In the genomic region with DNA sequence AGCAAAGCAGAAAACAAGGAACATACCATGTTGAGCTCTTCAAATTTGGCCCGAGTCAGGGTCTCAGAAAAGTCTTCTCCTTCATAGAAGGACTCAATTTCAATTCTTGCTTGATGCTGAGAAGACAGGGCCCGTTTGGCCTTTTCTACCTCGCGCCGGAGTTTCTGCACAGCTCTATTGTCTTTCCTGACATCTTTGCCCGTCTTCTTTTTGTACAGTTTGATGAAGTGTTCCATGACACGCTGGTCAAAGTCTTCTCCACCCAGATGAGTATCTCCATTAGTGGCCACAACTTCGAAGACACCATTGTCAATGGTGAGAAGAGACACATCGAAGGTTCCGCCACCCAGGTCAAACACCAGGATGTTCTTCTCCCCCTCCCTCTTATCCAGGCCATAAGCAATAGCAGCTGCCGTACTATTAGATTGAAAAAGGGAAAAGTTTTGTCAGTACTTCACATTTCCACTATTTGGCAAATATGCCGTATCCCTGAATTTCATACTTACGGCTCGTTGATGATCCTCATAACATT, we compare ENCODE assay signal across 11 cellular contexts. TPM values are rescaled to one million over a fixed set of nuclear protein-coding genes. Genes with fewer than 3 reads are reported as not detected.
A peak's percentile ranks its signal among the peaks of the same experiment; 100 is the strongest.
DNase-seq lines count a peak whose midpoint lies in the region; ATAC-seq and TF ChIP-seq lines count a peak whose summit lies in the region.
"Had no signal": no experiment of that assay in that cellular context is flagged by ENCODE, and none has a peak within 500 bp of the region (broad histone marks: within the 10 kb centered on the region; RNA-seq: fewer than 3 reads in every experiment).

No MANE protein-coding gene starts in this region.

- TF ChIP-seq CTCF in stomach (IDR thresholded peaks at IDR 0.05), result no peak

- no peak overlapping the region for H3K9ac ChIP-seq in iPS-20b (ENCODE audit: low read depth, low read length)

- H3K36me3 ChIP-seq in iPS-20b (ENCODE audit: insufficient read depth, low read depth, low read length) (peaks cover 59% of the 10 kb centered on the region), stomach (peaks cover 41 to 61% (median 56%) of the 10 kb centered on the region in 4 donors)

- H3K4me3 Mint-ChIP-seq in activated CD4-positive, alpha-beta T cell treated with anti-CD3 and anti-CD28 coated beads, Interleukin-2, amount 10 ng/mL, durations not matched to agents 7 days and 5 days, result peak overlapping the region; percentile 96
- H3K4me3 Mint-ChIP-seq in activated T-helper 2 cell treated with anti-CD3 and anti-CD28 coated beads, Interferon-gamma antibody, Interleukin-2, Interleukin-4, amounts not matched to agents 10 μg/mL and 5 μg/mL and 100 μg/mL, durations not matched to agents 14 hours and 24 hours and 36 hours (ENCODE audit: low read depth), result peak overlapping the region; percentile 100

- no peaks in the 10 kb centered on the region for H3K9me3 ChIP-seq in iPS-20b (ENCODE audit: insufficient read depth, low read depth, low read length)
- H3K9me3 ChIP-seq in stomach, result no peaks in the 10 kb centered on the region

- H3K4me1 ChIP-seq in iPS-20b (ENCODE audit: insufficient read depth, low read length) (peaks cover 3% of the 10 kb centered on the region; the same call in 1 of the 2 replicates), stomach (peaks cover 47 to 78% (median 63%) of the 10 kb centered on the region in 4 donors)

- TF ChIP-seq POLR2A in stomach (IDR thresholded peaks at IDR 0.05), result no peak

- ATAC-seq in HG03196 (IDR thresholded peaks at IDR 0.05; ENCODE audit: unreplicated experiment), result no peak

- peaks cover 75% of the 10 kb centered on the region for H3K36me3 Mint-ChIP-seq in activated CD4-positive, alpha-beta T cell treated with anti-CD3 and anti-CD28 coated beads, Interleukin-2, amount 10 ng/mL, durations not matched to agents 7 days and 5 days (ENCODE audit: low read depth)
- peaks cover 68% of the 10 kb centered on the region for H3K36me3 Mint-ChIP-seq in activated T-helper 2 cell treated with anti-CD3 and anti-CD28 coated beads, Interferon-gamma antibody, Interleukin-2, Interleukin-4, amounts not matched to agents 10 μg/mL and 5 μg/mL and 100 μg/mL, durations not matched to agents 14 hours and 24 hours and 36 hours (ENCODE audit: low read depth)

- intact Hi-C loops in activated T-helper 2 cell treated with anti-CD3 and anti-CD28 coated beads, Interferon-gamma antibody, Interleukin-2, Interleukin-4, amounts not matched to agents 10 μg/mL and 5 μg/mL and 100 μg/mL, durations not matched to agents 14 hours and 24 hours and 36 hours (cut with micrococcal nuclease), result loop anchor here (10.0 kb wide), 1 partner anchor 126 kb away; no protein-coding TSS in a partner anchor
- intact Hi-C loops in stomach (cut with DNase I; ENCODE audit: low total_unique reads), result no loop called here

- H3K27ac ChIP-seq in iPS-20b (ENCODE audit: low read length) (no peak overlapping the region), stomach (peak overlapping the region in 2 of 5 donors; percentile 96 to 97)
- H3K27ac ChIP-seq: C4-2B had no signal

- no peak for DNase-seq in activated CD4-positive, alpha-beta T cell treated with anti-CD3 and anti-CD28 coated beads, Interleukin-2, amount 10 ng/mL, durations not matched to agents 7 days and 5 days
- DNase-seq in activated CD4-positive, alpha-beta T cell treated with anti-CD3 and anti-CD28 coated beads, Interleukin-2, amount 50 U/mL, for 1 hour, result no peak
- DNase-seq in activated T-helper 2 cell treated with anti-CD3 and anti-CD28 coated beads, Interferon-gamma antibody, Interleukin-2, Interleukin-4, amounts not matched to agents 10 μg/mL and 5 μg/mL and 100 μg/mL, durations not matched to agents 14 hours and 24 hours and 36 hours (ENCODE audit: low spot score), result no peak
- DNase-seq in stomach, result no peak
- DNase-seq in COLO668 (lab: John Stamatoyannopoulos, UW; ENCODE audit: unreplicated experiment), result no peak
- DNase-seq in HuH-7.5 (ENCODE audit: low spot score), result no peak
- DNase-seq: kidney glomerular epithelial cell, NCI-H1436 had no signal

- WGBS in stomach, 5 donors, result 32 to 68% (median 51%) methylated on average over 14 of the region's 14 CpGs

- CTCF ChIA-PET in activated CD4-positive, alpha-beta T cell treated with anti-CD3 and anti-CD28 coated beads, Interleukin-2, amount 10 ng/mL, durations not matched to agents 7 days and 5 days (lab: Charles Lee), result interaction anchor here (1.4 kb wide), 1 partner anchor 169 kb away, joined by 3 read pairs; no protein-coding TSS in a partner anchor

- peak overlapping the region; percentile 67 for H3K27ac Mint-ChIP-seq in activated CD4-positive, alpha-beta T cell treated with anti-CD3 and anti-CD28 coated beads, Interleukin-2, amount 10 ng/mL, durations not matched to agents 7 days and 5 days
- peak overlapping the region; percentile 28 for H3K27ac Mint-ChIP-seq in activated T-helper 2 cell treated with anti-CD3 and anti-CD28 coated beads, Interferon-gamma antibody, Interleukin-2, Interleukin-4, amounts not matched to agents 10 μg/mL and 5 μg/mL and 100 μg/mL, durations not matched to agents 14 hours and 24 hours and 36 hours

- H3K27me3 ChIP-seq in iPS-20b (ENCODE audit: insufficient read depth, low read length) (no peaks in the 10 kb centered on the region), stomach (no peaks in the 10 kb centered on the region)

- no peaks in the 10 kb centered on the region for H3K27me3 Mint-ChIP-seq in activated CD4-positive, alpha-beta T cell treated with anti-CD3 and anti-CD28 coated beads, Interleukin-2, amount 10 ng/mL, durations not matched to agents 7 days and 5 days
- H3K27me3 Mint-ChIP-seq in activated T-helper 2 cell treated with anti-CD3 and anti-CD28 coated beads, Interferon-gamma antibody, Interleukin-2, Interleukin-4, amounts not matched to agents 10 μg/mL and 5 μg/mL and 100 μg/mL, durations not matched to agents 14 hours and 24 hours and 36 hours (ENCODE audit: low read depth), result no peaks in the 10 kb centered on the region

- POLR2A ChIA-PET in activated CD4-positive, alpha-beta T cell treated with anti-CD3 and anti-CD28 coated beads, Interleukin-2, amount 10 ng/mL, durations not matched to agents 7 days and 5 days (lab: Charles Lee), result no interaction called here

- H3K9me3 Mint-ChIP-seq in activated CD4-positive, alpha-beta T cell treated with anti-CD3 and anti-CD28 coated beads, Interleukin-2, amount 10 ng/mL, durations not matched to agents 7 days and 5 days, result no peaks in the 10 kb centered on the region
- H3K9me3 Mint-ChIP-seq in activated T-helper 2 cell treated with anti-CD3 and anti-CD28 coated beads, Interferon-gamma antibody, Interleukin-2, Interleukin-4, amounts not matched to agents 10 μg/mL and 5 μg/mL and 100 μg/mL, durations not matched to agents 14 hours and 24 hours and 36 hours, result no peaks in the 10 kb centered on the region

- H3K4me3 ChIP-seq in iPS-20b (ENCODE audit: low read length) (peak overlapping the region; percentile 100), stomach (peak overlapping the region; percentile 73 to 93 (median 80))

- TF ChIP-seq EP300 in stomach (IDR thresholded peaks at IDR 0.05), result no peak

- H3K4me1 Mint-ChIP-seq in activated CD4-positive, alpha-beta T cell treated with anti-CD3 and anti-CD28 coated beads, Interleukin-2, amount 10 ng/mL, durations not matched to agents 7 days and 5 days, result peaks cover 47% of the 10 kb centered on the region
- peaks cover 43% of the 10 kb centered on the region for H3K4me1 Mint-ChIP-seq in activated T-helper 2 cell treated with anti-CD3 and anti-CD28 coated beads, Interferon-gamma antibody, Interleukin-2, Interleukin-4, amounts not matched to agents 10 μg/mL and 5 μg/mL and 100 μg/mL, durations not matched to agents 14 hours and 24 hours and 36 hours (ENCODE audit: low read depth)

RNA-seq across cellular contexts. Expression of gene HSPA5, which starts 2.2 kb away (rescaled TPM):
- total RNA-seq in activated CD4-positive, alpha-beta T cell treated with anti-CD3 and anti-CD28 coated beads, Interleukin-2, amount 10 ng/mL, durations not matched to agents 7 days and 5 days, result 100 to 1,000 TPM; 124 to 127 TPM
- 283 and 285 TPM in 2 replicates for total RNA-seq in activated T-helper 2 cell treated with anti-CD3 and anti-CD28 coated beads, Interferon-gamma antibody, Interleukin-2, Interleukin-4, amounts not matched to agents 10 μg/mL and 5 μg/mL and 100 μg/mL, durations not matched to agents 14 hours and 24 hours and 36 hours
- total RNA-seq in stomach, result 100 to 1,000 TPM in 3 of 5 donors, 10 to 100 TPM in 2; 40.8 to 142 (median 137) TPM
- polyA plus RNA-seq in stomach, result 10 to 100 TPM; 21.5 to 99.3 (median 61.0) TPM

RNA-seq across cellular contexts. Expression of gene GAPVD1, which starts 22.6 kb away (rescaled TPM):
- total RNA-seq in activated CD4-positive, alpha-beta T cell treated with anti-CD3 and anti-CD28 coated beads, Interleukin-2, amount 10 ng/mL, durations not matched to agents 7 days and 5 days, result 10 to 100 TPM; 49.7 to 53.6 TPM
- total RNA-seq in activated T-helper 2 cell treated with anti-CD3 and anti-CD28 coated beads, Interferon-gamma antibody, Interleukin-2, Interleukin-4, amounts not matched to agents 10 μg/mL and 5 μg/mL and 100 μg/mL, durations not matched to agents 14 hours and 24 hours and 36 hours, result 50.8 and 51.0 TPM in 2 replicates
- total RNA-seq in stomach, result 100 to 1,000 TPM in 2 of 5 donors, 10 to 100 TPM in 3; 25.1 to 140 (median 42.6) TPM
- 1 to 10 TPM; 3.9 to 5.0 (median 4.5) TPM for polyA plus RNA-seq in stomach

RNA-seq across cellular contexts. Expression of gene RABEPK, which starts 38.6 kb away (rescaled TPM):
- 10 to 100 TPM; 14.6 to 17.2 TPM for total RNA-seq in activated CD4-positive, alpha-beta T cell treated with anti-CD3 and anti-CD28 coated beads, Interleukin-2, amount 10 ng/mL, durations not matched to agents 7 days and 5 days
- total RNA-seq in activated T-helper 2 cell treated with anti-CD3 and anti-CD28 coated beads, Interferon-gamma antibody, Interleukin-2, Interleukin-4, amounts not matched to agents 10 μg/mL and 5 μg/mL and 100 μg/mL, durations not matched to agents 14 hours and 24 hours and 36 hours, result 32.8 and 34.0 TPM in 2 replicates
- total RNA-seq in stomach, result 10 to 100 TPM; 11.2 to 32.6 (median 12.7) TPM
- polyA plus RNA-seq in stomach, result 10 to 100 TPM; 17.4 to 18.8 (median 17.9) TPM

RNA-seq across cellular contexts. Expression of gene PPP6C, which starts 49.4 kb away (rescaled TPM):
- 10 to 100 TPM; 50.3 to 54.3 TPM for total RNA-seq in activated CD4-positive, alpha-beta T cell treated with anti-CD3 and anti-CD28 coated beads, Interleukin-2, amount 10 ng/mL, durations not matched to agents 7 days and 5 days
- total RNA-seq in activated T-helper 2 cell treated with anti-CD3 and anti-CD28 coated beads, Interferon-gamma antibody, Interleukin-2, Interleukin-4, amounts not matched to agents 10 μg/mL and 5 μg/mL and 100 μg/mL, durations not matched to agents 14 hours and 24 hours and 36 hours, result 44.3 and 44.9 TPM in 2 replicates
- 10 to 100 TPM in 4 of 5 donors, 1 to 10 TPM in 1; 4.6 to 62.0 (median 28.8) TPM for total RNA-seq in stomach
- polyA plus RNA-seq in stomach, result 10 to 100 TPM; 19.0 to 32.2 (median 20.9) TPM
